ENCODE assay signal across 11 cellular contexts in the genomic region with DNA sequence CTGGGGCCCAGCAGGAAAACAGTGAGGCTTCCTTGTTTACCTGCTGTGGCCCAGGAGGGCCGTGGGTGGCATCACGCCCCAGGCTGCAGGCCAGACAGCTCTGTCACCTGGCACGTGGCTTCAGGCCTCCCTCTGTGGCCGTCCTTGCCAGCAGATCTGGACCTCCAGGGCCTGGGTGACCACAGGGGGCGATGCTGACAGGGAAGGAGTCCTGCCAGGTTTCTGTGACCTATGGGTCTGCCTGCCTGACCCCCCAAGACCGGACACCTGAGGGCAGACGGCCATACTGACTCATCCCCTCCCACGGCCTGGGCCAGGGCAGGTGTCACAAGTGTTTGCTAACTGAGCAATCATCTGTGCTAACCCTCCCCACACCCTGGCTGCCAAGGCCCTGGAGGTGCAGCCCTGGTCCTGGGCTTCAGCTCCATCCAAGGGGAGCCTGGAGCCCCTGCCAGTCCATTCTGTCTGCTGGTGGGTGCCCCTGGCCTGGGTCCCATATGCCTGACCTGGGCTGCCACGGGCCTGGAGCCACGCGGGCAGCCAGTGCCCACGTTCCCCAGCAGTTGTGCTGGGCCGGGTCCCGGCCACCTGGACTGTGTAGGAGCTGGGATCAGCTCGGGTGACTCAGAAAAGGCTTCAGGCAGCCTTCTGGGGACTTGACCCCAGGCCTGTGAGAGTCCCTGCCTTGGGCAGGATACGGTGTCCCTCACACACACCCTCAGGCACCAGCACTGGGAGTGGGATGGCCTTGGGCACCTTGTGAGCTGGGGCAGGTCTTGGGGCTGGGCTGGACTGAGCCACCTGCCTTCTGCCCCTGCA. TPM values are rescaled to one million over a fixed set of nuclear protein-coding genes. Genes with fewer than 3 reads are reported as not detected.
DNase-seq lines count a peak whose midpoint lies in the region; ATAC-seq and TF ChIP-seq lines count a peak whose summit lies in the region.
"Had no signal": no experiment of that assay in that cellular context is flagged by ENCODE, and none has a peak within 500 bp of the region (broad histone marks: within the 10 kb centered on the region; RNA-seq: fewer than 3 reads in every experiment).

No MANE protein-coding gene starts in this region.

- TF ChIP-seq CTCF in PC-3 (conservative IDR thresholded peaks at IDR 0.05; ENCODE audit: low read depth, low read length) (0 out of 2 replicates have a peak, but pooled peaks have one; percentile 15), epithelial cell of proximal tubule (conservative IDR thresholded peaks at IDR 0.05; ENCODE audit: low read depth, low read length) (peak; percentile 28)

- 0 out of 2 replicates have a peak, but pooled peaks cover 11% of the 10 kb centered on the region for H3K36me3 ChIP-seq in PC-3 (ENCODE audit: low read depth, low read length)

- intact Hi-C loops in PC-3 (cut with micrococcal nuclease) = no loop called here

- DNase-seq in T-helper 1 cell = no peak
- peak; percentile 42 for DNase-seq in PC-3
- no peak for DNase-seq in epithelial cell of proximal tubule (ENCODE audit: low read depth)
- peak; percentile 70 for DNase-seq in renal cortical epithelial cell (ENCODE audit: low read depth)
- no peak for DNase-seq in stimulated activated CD4-positive, alpha-beta T cell treated with anti-CD3 and anti-CD28 coated beads, Interleukin-15, amount 100 ng/mL, for 24 hours
- no peak for DNase-seq in NCI-H1930 (lab: John Stamatoyannopoulos, UW)
- DNase-seq: activated CD8-positive, alpha-beta memory T cell treated with anti-CD3 and anti-CD28 coated beads, Interleukin-2, amount 50 U/mL, for 48 hours; effector CD8-positive, alpha-beta T cell had no signal

- H3K4me2 ChIP-seq in PC-3 (ENCODE audit: low read length) = peak overlapping the region; percentile 46

- peaks cover 6% of the 10 kb centered on the region for H3K4me1 Mint-ChIP-seq in T-helper 1 cell treated with Interleukin-12 subunit alpha and Interleukin-12 subunit beta and Interleukin-4 antibody, amounts not matched to agents 30 μg/mL and 1 μg/mL, for 36 hours (ENCODE audit: low read depth)

- CTCF ChIA-PET in PC-3 (lab: Charles Lee) = interaction anchor here (0.6 to 0.9 kb wide), 3 partner anchors 13 to 162 kb away, joined by 3 to 4 read pairs (median 3); no protein-coding TSS in a partner anchor

- H3K4me3 Mint-ChIP-seq in T-helper 1 cell treated with Interleukin-12 subunit alpha and Interleukin-12 subunit beta and Interleukin-4 antibody, amounts not matched to agents 30 μg/mL and 1 μg/mL, for 36 hours = peak overlapping the region; percentile 69

- H3K9me3 Mint-ChIP-seq in T-helper 1 cell treated with Interleukin-12 subunit alpha and Interleukin-12 subunit beta and Interleukin-4 antibody, amounts not matched to agents 30 μg/mL and 1 μg/mL, for 36 hours = no peaks in the 10 kb centered on the region

- H3F3A ChIP-seq in PC-3 (ENCODE audit: low read length, unreplicated experiment) = no peaks in the 10 kb centered on the region

- H4K20me1 ChIP-seq in PC-3 (ENCODE audit: low read length) = peaks cover 20% of the 10 kb centered on the region

- peaks cover 4% of the 10 kb centered on the region for H3K36me3 Mint-ChIP-seq in T-helper 1 cell treated with Interleukin-12 subunit alpha and Interleukin-12 subunit beta and Interleukin-4 antibody, amounts not matched to agents 30 μg/mL and 1 μg/mL, for 36 hours (ENCODE audit: low read depth)

- H3K4me3 ChIP-seq in PC-3 (ENCODE audit: low read length) (no peak overlapping the region), epithelial cell of proximal tubule (ENCODE audit: low read depth, low read length) (no peak overlapping the region)

- no peak overlapping the region for H3K27ac ChIP-seq in PC-3 (ENCODE audit: low read length)

- ATAC-seq in PC-3 = peak; percentile 48
- no peak for ATAC-seq in HG02840 (IDR thresholded peaks at IDR 0.05; ENCODE audit: low FRiP score, unreplicated experiment)

- H3K4me1 ChIP-seq in PC-3 (ENCODE audit: insufficient read depth, low read length) = peaks cover 22% of the 10 kb centered on the region

- no peaks in the 10 kb centered on the region for H3K9me2 ChIP-seq in PC-3 (replicated peaks; ENCODE audit: low read length)

- no peaks in the 10 kb centered on the region for H3K27me3 Mint-ChIP-seq in T-helper 1 cell treated with Interleukin-12 subunit alpha and Interleukin-12 subunit beta and Interleukin-4 antibody, amounts not matched to agents 30 μg/mL and 1 μg/mL, for 36 hours (ENCODE audit: low read depth)

- no peak overlapping the region for H3K9ac ChIP-seq in PC-3 (ENCODE audit: low read length)

- BruUV-seq in PC-3 (replicated peaks; lab: Mats Ljungman, UMichigan) = no TSS peak

- POLR2A ChIA-PET in PC-3 (lab: Charles Lee; ENCODE audit: unreplicated experiment) = no interaction called here

- no peaks in the 10 kb centered on the region for H3K27me3 ChIP-seq in PC-3 (ENCODE audit: low read length)

- no peaks in the 10 kb centered on the region for H3K9me3 ChIP-seq in PC-3 (ENCODE audit: low read length)

- H3K27ac Mint-ChIP-seq in T-helper 1 cell treated with Interleukin-12 subunit alpha and Interleukin-12 subunit beta and Interleukin-4 antibody, amounts not matched to agents 30 μg/mL and 1 μg/mL, for 36 hours = peak overlapping the region; percentile 41

- H3K79me2 ChIP-seq in PC-3 (ENCODE audit: low read length) = peaks cover 42% of the 10 kb centered on the region

- H2AFZ ChIP-seq in PC-3 (ENCODE audit: low read length) = no peak overlapping the region

RNA-seq across cellular contexts. Expression of a gene that starts 3.7 kb away (rescaled TPM):
- 119 and 152 TPM in 2 replicates for total RNA-seq in PC-3 (2014; rRNA removed)
- total RNA-seq in epithelial cell of proximal tubule = 142 and 265 TPM in 2 replicates
- total RNA-seq in renal cortical epithelial cell = 50.3 and 94.5 TPM in 2 replicates

RNA-seq across cellular contexts. Expression of a gene that starts 8.6 kb away (rescaled TPM):
- total RNA-seq in PC-3 (2014; rRNA removed) (0.35 TPM in 1 of 2 replicates, not detected in the other), epithelial cell of proximal tubule (not detected in 2 replicates), renal cortical epithelial cell (not detected in 2 replicates)
- total RNA-seq: HT-29 had no signal

RNA-seq across cellular contexts. Expression of a gene that starts 27.9 kb away (rescaled TPM):
- total RNA-seq in PC-3 (2014; rRNA removed) (28.5 and 44.0 TPM in 2 replicates), epithelial cell of proximal tubule (56.4 and 78.1 TPM in 2 replicates), renal cortical epithelial cell (30.3 and 75.5 TPM in 2 replicates)

RNA-seq across cellular contexts. Expression of a gene that starts 37.2 kb away (rescaled TPM):
- total RNA-seq in PC-3 (2014; rRNA removed) (458 and 514 TPM in 2 replicates), epithelial cell of proximal tubule (705 and 835 TPM in 2 replicates), renal cortical epithelial cell (410 and 555 TPM in 2 replicates)

RNA-seq across cellular contexts. Expression of a gene that starts 38.9 kb away (rescaled TPM):
- total RNA-seq in PC-3 (2014; rRNA removed) = 0.11 and 0.17 TPM in 2 replicates
- total RNA-seq in epithelial cell of proximal tubule = 0.17 TPM in 1 of 2 replicates, not detected in the other
- total RNA-seq in renal cortical epithelial cell = 0.05 TPM in 1 of 2 replicates, not detected in the other

Comparison
In these comparisons a context has a peak if more than half of its experiments do, and no peak if none do; other contexts are left out.
1. DNase-seq: peak in PC-3 (single experiment) and renal cortical epithelial cell (single experiment); none in T-helper 1 cell (0 of 5), epithelial cell of proximal tubule (single experiment), stimulated activated CD4-positive, alpha-beta T cell treated with anti-CD3 and anti-CD28 coated beads, Interleukin-15, amount 100 ng/mL, for 24 hours (single experiment) and NCI-H1930 (0 of 2).